19 cellular contexts compared by ENCODE assay signal in genomic region chr12:2451025-2451424, GRCh38.
"Had no signal": no experiment of that assay in that cellular context is flagged by ENCODE, and none has a peak within 500 bp of the region (broad histone marks: within the 10 kb centered on the region; RNA-seq: fewer than 3 reads in every experiment).

No MANE protein-coding gene starts in this region.

- H3K27me3 ChIP-seq: cardiac muscle cell, colonic mucosa, gastrocnemius medialis, heart right ventricle, neural progenitor cell, pancreas, testis had no signal

- H3K36me3 Mint-ChIP-seq: activated naive CD4-positive, alpha-beta T cell treated with anti-CD3 and anti-CD28 coated beads, Interleukin-2, amount 10 ng/mL, durations not matched to agents 7 days and 5 days; neural progenitor cell had no signal

- H3K9me3 Mint-ChIP-seq: activated naive CD4-positive, alpha-beta T cell treated with anti-CD3 and anti-CD28 coated beads, Interleukin-2, amount 10 ng/mL, durations not matched to agents 7 days and 5 days; activated T-helper 2 cell treated with anti-CD3 and anti-CD28 coated beads, Interferon-gamma antibody, Interleukin-2, Interleukin-4, amounts not matched to agents 10 μg/mL and 5 μg/mL and 100 μg/mL, durations not matched to agents 14 hours and 24 hours and 36 hours; neural progenitor cell; stimulated activated naive CD8-positive, alpha-beta T cell treated with anti-CD3 and anti-CD28 coated beads, Interleukin-15, Interleukin-2, amounts not matched to agents 100 ng/mL and 50 ng/mL, for 24 hours had no signal

- DNase-seq: activated CD4-positive, alpha-beta T cell treated with anti-CD3 and anti-CD28 coated beads, Interleukin-2, amount 50 U/mL, for 1 hour; activated naive CD4-positive, alpha-beta T cell treated with anti-CD3 and anti-CD28 coated beads, Interleukin-2, amount 10 ng/mL, durations not matched to agents 7 days and 5 days; activated T-cell treated with anti-CD3 and anti-CD28 coated beads for 4 hours; colonic mucosa; effector CD4-positive, alpha-beta T cell; gastrocnemius medialis; heart right ventricle; kidney glomerular epithelial cell; lower lobe of right lung; midbrain; pancreas; stimulated activated CD4-positive, alpha-beta T cell treated with anti-CD3 and anti-CD28 coated beads, Interleukin-15, amount 100 ng/mL, for 24 hours; stimulated activated CD4-positive, alpha-beta T cell treated with anti-CD3 and anti-CD28 coated beads, Interleukin-4, amount 100 ng/mL, for 24 hours; T-helper 2 cell; testis had no signal

- H3K27ac ChIP-seq: cardiac muscle cell, colonic mucosa, gastrocnemius medialis, lower lobe of right lung, neural progenitor cell, pancreas, testis had no signal

- H3K27ac Mint-ChIP-seq: activated naive CD4-positive, alpha-beta T cell treated with anti-CD3 and anti-CD28 coated beads, Interleukin-2, amount 10 ng/mL, durations not matched to agents 7 days and 5 days; activated T-helper 2 cell treated with anti-CD3 and anti-CD28 coated beads, Interferon-gamma antibody, Interleukin-2, Interleukin-4, amounts not matched to agents 10 μg/mL and 5 μg/mL and 100 μg/mL, durations not matched to agents 14 hours and 24 hours and 36 hours; neural progenitor cell; stimulated activated naive CD8-positive, alpha-beta T cell treated with anti-CD3 and anti-CD28 coated beads, Interleukin-15, Interleukin-2, amounts not matched to agents 100 ng/mL and 50 ng/mL, for 24 hours had no signal

- H3K9me3 ChIP-seq: colonic mucosa, gastrocnemius medialis, heart right ventricle, lower lobe of right lung, pancreas, testis had no signal

- H3K36me3 ChIP-seq: colonic mucosa, gastrocnemius medialis, lower lobe of right lung, neural progenitor cell, pancreas had no signal

- ATAC-seq: gastrocnemius medialis, lower lobe of right lung, pancreas had no signal

- H3K4me1 ChIP-seq: colonic mucosa, gastrocnemius medialis, neural progenitor cell, pancreas, testis had no signal

- H3K4me1 Mint-ChIP-seq: activated naive CD4-positive, alpha-beta T cell treated with anti-CD3 and anti-CD28 coated beads, Interleukin-2, amount 10 ng/mL, durations not matched to agents 7 days and 5 days had no signal

- H3K4me3 Mint-ChIP-seq: activated naive CD4-positive, alpha-beta T cell treated with anti-CD3 and anti-CD28 coated beads, Interleukin-2, amount 10 ng/mL, durations not matched to agents 7 days and 5 days; neural progenitor cell; stimulated activated naive CD8-positive, alpha-beta T cell treated with anti-CD3 and anti-CD28 coated beads, Interleukin-15, Interleukin-2, amounts not matched to agents 100 ng/mL and 50 ng/mL, for 24 hours had no signal

- H3K27me3 Mint-ChIP-seq: stimulated activated naive CD8-positive, alpha-beta T cell treated with anti-CD3 and anti-CD28 coated beads, Interleukin-15, Interleukin-2, amounts not matched to agents 100 ng/mL and 50 ng/mL, for 24 hours had no signal

- H3K4me3 ChIP-seq: cardiac muscle cell, colonic mucosa, gastrocnemius medialis, lower lobe of right lung, neural progenitor cell, pancreas, testis had no signal
